15 cellular contexts compared by ENCODE assay signal in genomic region chrX:19589105-19589504, GRCh38.
"Had no signal": no experiment of that assay in that cellular context is flagged by ENCODE, and none has a peak within 500 bp of the region (broad histone marks: within the 10 kb centered on the region; RNA-seq: fewer than 3 reads in every experiment).

No MANE protein-coding gene starts in this region.

- H3K9me3 Mint-ChIP-seq: natural killer cell, neural progenitor cell had no signal

- H3K27ac Mint-ChIP-seq: natural killer cell, neural progenitor cell had no signal

- H3K4me1 Mint-ChIP-seq: neural progenitor cell had no signal

- H3K4me3 Mint-ChIP-seq: natural killer cell, neural progenitor cell had no signal

- H3K36me3 Mint-ChIP-seq: natural killer cell, neural progenitor cell had no signal

- ATAC-seq: heart left ventricle, natural killer cell, right cardiac atrium had no signal

- DNase-seq: colonic mucosa; dorsolateral prefrontal cortex; effector CD8-positive, alpha-beta T cell; heart left ventricle; hypothalamus; kidney glomerular epithelial cell; natural killer cell; nucleus accumbens; ovary; small intestine; stimulated activated CD4-positive, alpha-beta T cell treated with anti-CD3 and anti-CD28 coated beads, Interleukin-12 subunit alpha, Interleukin-12 subunit beta, amount 100 ng/mL, for 4 hours; stimulated activated naive CD4-positive, alpha-beta T cell treated with Interleukin-2 at 50 U/mL for 16 hours; trophoblast cell had no signal
